In the genomic region with DNA sequence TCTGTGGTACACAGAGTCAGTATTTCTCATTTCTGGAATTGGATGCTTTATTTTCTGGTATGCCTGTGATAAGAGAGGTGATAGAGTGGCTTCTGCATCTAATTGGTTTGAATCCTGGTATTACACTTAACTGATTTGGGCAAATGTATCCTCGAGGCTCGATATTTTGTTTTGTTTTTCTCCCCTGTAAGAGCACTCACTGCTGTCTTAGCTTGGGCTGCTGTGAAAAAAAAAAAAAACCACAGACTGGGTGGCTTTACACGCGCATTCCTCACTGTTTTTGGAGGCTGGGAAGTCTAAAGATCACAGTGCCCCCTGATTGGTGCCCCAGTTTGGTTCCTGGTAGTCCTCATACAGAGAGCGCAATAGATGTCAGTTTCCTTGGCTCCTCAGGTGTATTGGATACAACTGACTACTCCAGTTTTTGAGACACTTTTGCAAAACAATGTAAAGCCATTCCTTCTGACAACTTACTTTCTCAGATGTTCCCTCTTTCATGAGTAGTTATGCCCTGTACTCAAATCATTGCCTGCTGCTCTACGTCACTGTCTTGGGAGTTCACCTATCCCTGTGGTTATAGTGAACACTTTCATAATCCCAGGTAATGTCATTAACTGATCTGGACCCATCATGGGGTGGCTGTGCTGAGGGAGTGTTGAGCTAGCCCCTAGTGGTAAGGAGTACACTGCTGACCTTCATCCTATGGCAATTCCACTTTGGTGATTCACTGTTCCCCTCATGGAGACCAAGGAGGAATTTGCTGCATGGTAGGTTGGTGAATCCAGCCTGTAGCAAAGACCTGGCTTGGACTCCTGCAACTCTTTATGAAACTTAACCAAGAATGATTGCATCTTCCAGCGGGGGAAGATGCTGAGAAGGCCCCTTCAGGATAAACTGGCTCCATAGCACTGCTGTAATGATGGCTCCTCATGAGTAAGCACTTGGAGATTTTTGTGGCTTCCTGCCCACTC, we compare ENCODE assay signal across 1 cellular context.
A peak's percentile ranks its signal among the peaks of the same experiment; 100 is the strongest.
TF ChIP-seq lines count a peak whose summit lies in the region.

No MANE protein-coding gene starts in this region.

TF ChIP-seq in HepG2, 621 proteins besides CTCF, POLR2A, EP300 and RAD21 (continues in another document):
- TF ChIP-seq, protein P1, sequence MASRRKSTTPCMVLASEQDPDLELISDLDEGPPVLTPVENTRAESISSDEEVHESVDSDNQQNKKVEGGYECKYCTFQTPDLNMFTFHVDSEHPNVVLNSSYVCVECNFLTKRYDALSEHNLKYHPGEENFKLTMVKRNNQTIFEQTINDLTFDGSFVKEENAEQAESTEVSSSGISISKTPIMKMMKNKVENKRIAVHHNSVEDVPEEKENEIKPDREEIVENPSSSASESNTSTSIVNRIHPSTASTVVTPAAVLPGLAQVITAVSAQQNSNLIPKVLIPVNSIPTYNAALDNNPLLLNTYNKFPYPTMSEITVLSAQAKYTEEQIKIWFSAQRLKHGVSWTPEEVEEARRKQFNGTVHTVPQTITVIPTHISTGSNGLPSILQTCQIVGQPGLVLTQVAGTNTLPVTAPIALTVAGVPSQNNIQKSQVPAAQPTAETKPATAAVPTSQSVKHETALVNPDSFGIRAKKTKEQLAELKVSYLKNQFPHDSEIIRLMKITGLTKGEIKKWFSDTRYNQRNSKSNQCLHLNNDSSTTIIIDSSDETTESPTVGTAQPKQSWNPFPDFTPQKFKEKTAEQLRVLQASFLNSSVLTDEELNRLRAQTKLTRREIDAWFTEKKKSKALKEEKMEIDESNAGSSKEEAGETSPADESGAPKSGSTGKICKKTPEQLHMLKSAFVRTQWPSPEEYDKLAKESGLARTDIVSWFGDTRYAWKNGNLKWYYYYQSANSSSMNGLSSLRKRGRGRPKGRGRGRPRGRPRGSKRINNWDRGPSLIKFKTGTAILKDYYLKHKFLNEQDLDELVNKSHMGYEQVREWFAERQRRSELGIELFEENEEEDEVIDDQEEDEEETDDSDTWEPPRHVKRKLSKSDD (CRISPR knock-in tag; IDR thresholded peaks at IDR 0.05; ENCODE audit: low read depth), result no peak
- TF ChIP-seq, protein P2, sequence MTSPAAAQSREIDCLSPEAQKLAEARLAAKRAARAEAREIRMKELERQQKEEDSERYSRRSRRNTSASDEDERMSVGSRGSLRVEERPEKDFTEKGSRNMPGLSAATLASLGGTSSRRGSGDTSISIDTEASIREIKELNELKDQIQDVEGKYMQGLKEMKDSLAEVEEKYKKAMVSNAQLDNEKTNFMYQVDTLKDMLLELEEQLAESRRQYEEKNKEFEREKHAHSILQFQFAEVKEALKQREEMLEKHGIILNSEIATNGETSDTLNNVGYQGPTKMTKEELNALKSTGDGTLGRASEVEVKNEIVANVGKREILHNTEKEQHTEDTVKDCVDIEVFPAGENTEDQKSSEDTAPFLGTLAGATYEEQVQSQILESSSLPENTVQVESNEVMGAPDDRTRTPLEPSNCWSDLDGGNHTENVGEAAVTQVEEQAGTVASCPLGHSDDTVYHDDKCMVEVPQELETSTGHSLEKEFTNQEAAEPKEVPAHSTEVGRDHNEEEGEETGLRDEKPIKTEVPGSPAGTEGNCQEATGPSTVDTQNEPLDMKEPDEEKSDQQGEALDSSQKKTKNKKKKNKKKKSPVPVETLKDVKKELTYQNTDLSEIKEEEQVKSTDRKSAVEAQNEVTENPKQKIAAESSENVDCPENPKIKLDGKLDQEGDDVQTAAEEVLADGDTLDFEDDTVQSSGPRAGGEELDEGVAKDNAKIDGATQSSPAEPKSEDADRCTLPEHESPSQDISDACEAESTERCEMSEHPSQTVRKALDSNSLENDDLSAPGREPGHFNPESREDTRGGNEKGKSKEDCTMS (CRISPR knock-in tag; conservative IDR thresholded peaks at IDR 0.05), result no peak
- 0 out of 2 replicates have a peak, but pooled peaks have one; percentile 17 for TF ChIP-seq ZNF564 (CRISPR knock-in tag; IDR thresholded peaks at IDR 0.05)
- TF ChIP-seq, protein P3, sequence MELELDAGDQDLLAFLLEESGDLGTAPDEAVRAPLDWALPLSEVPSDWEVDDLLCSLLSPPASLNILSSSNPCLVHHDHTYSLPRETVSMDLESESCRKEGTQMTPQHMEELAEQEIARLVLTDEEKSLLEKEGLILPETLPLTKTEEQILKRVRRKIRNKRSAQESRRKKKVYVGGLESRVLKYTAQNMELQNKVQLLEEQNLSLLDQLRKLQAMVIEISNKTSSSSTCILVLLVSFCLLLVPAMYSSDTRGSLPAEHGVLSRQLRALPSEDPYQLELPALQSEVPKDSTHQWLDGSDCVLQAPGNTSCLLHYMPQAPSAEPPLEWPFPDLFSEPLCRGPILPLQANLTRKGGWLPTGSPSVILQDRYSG (CRISPR knock-in tag; IDR thresholded peaks at IDR 0.05), result peak; percentile 54; the same call in 1 of the 2 replicates
- TF ChIP-seq ZNF296 (CRISPR knock-in tag; conservative IDR thresholded peaks at IDR 0.05), result 0 out of 2 replicates have a peak, but pooled peaks have one; percentile 25
- peak; percentile 57; the same call in 1 of the 2 replicates for TF ChIP-seq REPIN1 (CRISPR knock-in tag; IDR thresholded peaks at IDR 0.05; ENCODE audit: borderline replicate concordance, low read depth)
- no peak for TF ChIP-seq IRX3 (CRISPR knock-in tag; IDR thresholded peaks at IDR 0.05; ENCODE audit: borderline replicate concordance, low read depth)
- peak; percentile 35 for TF ChIP-seq AGO2 (optimal IDR thresholded peaks at IDR 0.05; ENCODE audit: low read depth, low read length)
- peak; percentile 36 for TF ChIP-seq ZNF781 (CRISPR knock-in tag; IDR thresholded peaks at IDR 0.05; ENCODE audit: borderline replicate concordance, not compliant biosample characterization)
- TF ChIP-seq, protein P4, sequence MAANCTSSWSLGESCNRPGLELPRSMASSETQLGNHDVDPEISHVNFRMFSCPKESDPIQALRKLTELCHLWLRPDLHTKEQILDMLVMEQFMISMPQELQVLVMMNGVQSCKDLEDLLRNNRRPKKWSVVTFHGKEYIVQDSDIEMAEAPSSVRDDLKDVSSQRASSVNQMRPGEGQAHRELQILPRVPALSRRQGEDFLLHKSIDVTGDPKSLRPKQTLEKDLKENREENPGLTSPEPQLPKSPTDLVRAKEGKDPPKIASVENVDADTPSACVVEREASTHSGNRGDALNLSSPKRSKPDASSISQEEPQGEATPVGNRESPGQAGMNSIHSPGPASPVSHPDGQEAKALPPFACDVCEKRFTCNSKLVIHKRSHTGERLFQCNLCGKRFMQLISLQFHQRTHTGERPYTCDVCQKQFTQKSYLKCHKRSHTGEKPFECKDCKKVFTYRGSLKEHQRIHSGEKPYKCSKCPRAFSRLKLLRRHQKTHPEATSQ (CRISPR knock-in tag; IDR thresholded peaks at IDR 0.05; ENCODE audit: borderline replicate concordance), result 0 out of 2 replicates have a peak, but pooled peaks have one; percentile 52
- TF ChIP-seq ZNF607 (CRISPR knock-in tag; IDR thresholded peaks at IDR 0.05; ENCODE audit: borderline replicate concordance), result peak; percentile 60; the same call in 1 of the 2 replicates
- no peak for TF ChIP-seq YY1 (IDR thresholded peaks at IDR 0.05; ENCODE audit: insufficient read depth, insufficient replicate concordance, low read depth, low read length)
- peak; percentile 78; the same call in 1 of the 2 replicates for TF ChIP-seq ARID2 (CRISPR knock-in tag; IDR thresholded peaks at IDR 0.05; ENCODE audit: borderline replicate concordance)
- TF ChIP-seq ZNF430 (CRISPR knock-in tag; IDR thresholded peaks at IDR 0.05), result peak; percentile 32; the same call in 1 of the 2 replicates
- peak; percentile 59 for TF ChIP-seq PITX1 (CRISPR knock-in tag; IDR thresholded peaks at IDR 0.05)
- no peak for TF ChIP-seq GFI1 (CRISPR knock-in tag; IDR thresholded peaks at IDR 0.05; ENCODE audit: borderline replicate concordance)
- TF ChIP-seq, protein P5, sequence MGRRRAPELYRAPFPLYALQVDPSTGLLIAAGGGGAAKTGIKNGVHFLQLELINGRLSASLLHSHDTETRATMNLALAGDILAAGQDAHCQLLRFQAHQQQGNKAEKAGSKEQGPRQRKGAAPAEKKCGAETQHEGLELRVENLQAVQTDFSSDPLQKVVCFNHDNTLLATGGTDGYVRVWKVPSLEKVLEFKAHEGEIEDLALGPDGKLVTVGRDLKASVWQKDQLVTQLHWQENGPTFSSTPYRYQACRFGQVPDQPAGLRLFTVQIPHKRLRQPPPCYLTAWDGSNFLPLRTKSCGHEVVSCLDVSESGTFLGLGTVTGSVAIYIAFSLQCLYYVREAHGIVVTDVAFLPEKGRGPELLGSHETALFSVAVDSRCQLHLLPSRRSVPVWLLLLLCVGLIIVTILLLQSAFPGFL (CRISPR knock-in tag; IDR thresholded peaks at IDR 0.05), result no peak
- no peak for TF ChIP-seq NFATC3 (CRISPR knock-in tag; IDR thresholded peaks at IDR 0.05)
- 0 out of 2 replicates have a peak, but pooled peaks have one; percentile 54 for TF ChIP-seq ZFP90 (CRISPR knock-in tag; IDR thresholded peaks at IDR 0.05; ENCODE audit: borderline replicate concordance)
- TF ChIP-seq ZIK1 (CRISPR knock-in tag; IDR thresholded peaks at IDR 0.05; ENCODE audit: borderline replicate concordance, low read depth), result no peak
- no peak for TF ChIP-seq SUZ12 (IDR thresholded peaks at IDR 0.05; ENCODE audit: low read depth, low read length)
- TF ChIP-seq PPARG (CRISPR knock-in tag; conservative IDR thresholded peaks at IDR 0.05), result no peak
- 0 out of 2 replicates have a peak, but pooled peaks have one; percentile 35 for TF ChIP-seq NCOA1 (CRISPR knock-in tag; IDR thresholded peaks at IDR 0.05)
- no peak for TF ChIP-seq FOXP1 (IDR thresholded peaks at IDR 0.05)
- no peak for TF ChIP-seq FOXP1 (CRISPR knock-in tag; IDR thresholded peaks at IDR 0.05)
- TF ChIP-seq, protein P6, sequence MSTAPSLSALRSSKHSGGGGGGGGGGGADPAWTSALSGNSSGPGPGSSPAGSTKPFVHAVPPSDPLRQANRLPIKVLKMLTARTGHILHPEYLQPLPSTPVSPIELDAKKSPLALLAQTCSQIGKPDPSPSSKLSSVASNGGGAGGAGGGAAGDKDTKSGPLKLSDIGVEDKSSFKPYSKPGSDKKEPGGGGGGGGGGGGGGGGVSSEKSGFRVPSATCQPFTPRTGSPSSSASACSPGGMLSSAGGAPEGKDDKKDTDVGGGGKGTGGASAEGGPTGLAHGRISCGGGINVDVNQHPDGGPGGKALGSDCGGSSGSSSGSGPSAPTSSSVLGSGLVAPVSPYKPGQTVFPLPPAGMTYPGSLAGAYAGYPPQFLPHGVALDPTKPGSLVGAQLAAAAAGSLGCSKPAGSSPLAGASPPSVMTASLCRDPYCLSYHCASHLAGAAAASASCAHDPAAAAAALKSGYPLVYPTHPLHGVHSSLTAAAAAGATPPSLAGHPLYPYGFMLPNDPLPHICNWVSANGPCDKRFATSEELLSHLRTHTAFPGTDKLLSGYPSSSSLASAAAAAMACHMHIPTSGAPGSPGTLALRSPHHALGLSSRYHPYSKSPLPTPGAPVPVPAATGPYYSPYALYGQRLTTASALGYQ (CRISPR knock-in tag; IDR thresholded peaks at IDR 0.05), result 0 out of 2 replicates have a peak, but pooled peaks have one; percentile 34
- TF ChIP-seq FIP1L1 (IDR thresholded peaks at IDR 0.05; ENCODE audit: borderline replicate concordance, insufficient read depth, low read depth, low read length), result no peak
- 0 out of 2 replicates have a peak, but pooled peaks have one; percentile 28 for TF ChIP-seq GATAD1 (CRISPR knock-in tag; IDR thresholded peaks at IDR 0.05)
- TF ChIP-seq ZNF441 (CRISPR knock-in tag; IDR thresholded peaks at IDR 0.05; ENCODE audit: borderline replicate concordance), result no peak
- TF ChIP-seq KDM5B (CRISPR knock-in tag; IDR thresholded peaks at IDR 0.05; ENCODE audit: borderline replicate concordance), result no peak
- no peak for TF ChIP-seq SOX13 (IDR thresholded peaks at IDR 0.05)
- TF ChIP-seq SOX13 (CRISPR knock-in tag; conservative IDR thresholded peaks at IDR 0.05 in 1 of 2, IDR thresholded peaks at IDR 0.05 in 1 of 2), result no peak; a peak in 1 of 4 replicates
- no peak for TF ChIP-seq HCFC1 (IDR thresholded peaks at IDR 0.05; ENCODE audit: low read depth, low read length)
- TF ChIP-seq SMAD1 (CRISPR knock-in tag; IDR thresholded peaks at IDR 0.05; ENCODE audit: borderline replicate concordance, low read depth), result no peak
- no peak for TF ChIP-seq U2AF1 (optimal IDR thresholded peaks at IDR 0.05; ENCODE audit: low read depth, low read length)
- no peak for TF ChIP-seq LCORL (IDR thresholded peaks at IDR 0.05)
- TF ChIP-seq LCORL (CRISPR knock-in tag; IDR thresholded peaks at IDR 0.05), result peak; percentile 38; the same call in 1 of the 2 replicates
- TF ChIP-seq ZNF879 (CRISPR knock-in tag; IDR thresholded peaks at IDR 0.05), result no peak
- TF ChIP-seq, protein P7, sequence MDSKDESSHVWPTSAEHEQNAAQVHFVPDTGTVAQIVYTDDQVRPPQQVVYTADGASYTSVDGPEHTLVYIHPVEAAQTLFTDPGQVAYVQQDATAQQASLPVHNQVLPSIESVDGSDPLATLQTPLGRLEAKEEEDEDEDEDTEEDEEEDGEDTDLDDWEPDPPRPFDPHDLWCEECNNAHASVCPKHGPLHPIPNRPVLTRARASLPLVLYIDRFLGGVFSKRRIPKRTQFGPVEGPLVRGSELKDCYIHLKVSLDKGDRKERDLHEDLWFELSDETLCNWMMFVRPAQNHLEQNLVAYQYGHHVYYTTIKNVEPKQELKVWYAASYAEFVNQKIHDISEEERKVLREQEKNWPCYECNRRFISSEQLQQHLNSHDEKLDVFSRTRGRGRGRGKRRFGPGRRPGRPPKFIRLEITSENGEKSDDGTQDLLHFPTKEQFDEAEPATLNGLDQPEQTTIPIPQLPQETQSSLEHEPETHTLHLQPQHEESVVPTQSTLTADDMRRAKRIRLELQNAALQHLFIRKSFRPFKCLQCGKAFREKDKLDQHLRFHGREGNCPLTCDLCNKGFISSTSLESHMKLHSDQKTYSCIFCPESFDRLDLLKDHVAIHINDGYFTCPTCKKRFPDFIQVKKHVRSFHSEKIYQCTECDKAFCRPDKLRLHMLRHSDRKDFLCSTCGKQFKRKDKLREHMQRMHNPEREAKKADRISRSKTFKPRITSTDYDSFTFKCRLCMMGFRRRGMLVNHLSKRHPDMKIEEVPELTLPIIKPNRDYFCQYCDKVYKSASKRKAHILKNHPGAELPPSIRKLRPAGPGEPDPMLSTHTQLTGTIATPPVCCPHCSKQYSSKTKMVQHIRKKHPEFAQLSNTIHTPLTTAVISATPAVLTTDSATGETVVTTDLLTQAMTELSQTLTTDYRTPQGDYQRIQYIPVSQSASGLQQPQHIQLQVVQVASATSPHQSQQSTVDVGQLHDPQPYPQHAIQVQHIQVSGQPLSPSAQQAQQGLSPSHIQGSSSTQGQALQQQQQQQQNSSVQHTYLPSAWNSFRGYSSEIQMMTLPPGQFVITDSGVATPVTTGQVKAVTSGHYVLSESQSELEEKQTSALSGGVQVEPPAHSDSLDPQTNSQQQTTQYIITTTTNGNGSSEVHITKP (CRISPR knock-in tag; IDR thresholded peaks at IDR 0.05; ENCODE audit: low read depth), result 0 out of 2 replicates have a peak, but pooled peaks have one; percentile 25
- TF ChIP-seq MBD4 (IDR thresholded peaks at IDR 0.05; ENCODE audit: borderline replicate concordance, low read length), result peak; percentile 27; the same call in 1 of the 2 replicates
